13 cellular contexts compared by ENCODE assay signal in genomic region chr4:102554482-102554881, GRCh38. TPM values are rescaled to one million over a fixed set of nuclear protein-coding genes. Genes with fewer than 3 reads are reported as not detected.
DNase-seq lines count a peak whose midpoint lies in the region; ATAC-seq and TF ChIP-seq lines count a peak whose summit lies in the region.
"Had no signal": no experiment of that assay in that cellular context is flagged by ENCODE, and none has a peak within 500 bp of the region (broad histone marks: within the 10 kb centered on the region; RNA-seq: fewer than 3 reads in every experiment).

No MANE protein-coding gene starts in this region.

- no peaks in the 10 kb centered on the region for H3K9me3 ChIP-seq in heart left ventricle
- H3K9me3 ChIP-seq in thyroid gland: no peaks in the 10 kb centered on the region
- H3K9me3 ChIP-seq: ascending aorta had no signal

- intact Hi-C loops in heart left ventricle (cut with DNase I) (loop anchor here in 2 of 10 donors (5.0 to 10.0 kb wide), 2 partner anchors 50 to 52 kb away; partner anchors contain the start of gene NFKB1 (in 2 of the 2)), posterior cingulate gyrus (cut with DNase I) (no loop called here), thyroid gland (cut with DNase I) (no loop called here)

- no peak for TF ChIP-seq CTCF in heart left ventricle (IDR thresholded peaks at IDR 0.05)
- no peak for TF ChIP-seq CTCF in thyroid gland (IDR thresholded peaks at IDR 0.05)
- TF ChIP-seq CTCF in GM10266 (IDR thresholded peaks at IDR 0.05; ENCODE audit: control insufficient read depth, insufficient read depth, low read depth, missing control alignments): no peak

- H3K27ac ChIP-seq in heart left ventricle (peak overlapping the region in 3 of 12 donors; percentile 3 to 36 (median 25)), thyroid gland (no peak overlapping the region)
- H3K27ac ChIP-seq: ascending aorta had no signal

- H3K27me3 Mint-ChIP-seq in activated naive CD8-positive, alpha-beta T cell treated with anti-CD3 and anti-CD28 coated beads for 36 hours: no peaks in the 10 kb centered on the region
- H3K27me3 Mint-ChIP-seq: CD4-positive, CD25-positive, alpha-beta regulatory T cell had no signal

- peak overlapping the region; percentile 35 for H3K27ac Mint-ChIP-seq in activated naive CD8-positive, alpha-beta T cell treated with anti-CD3 and anti-CD28 coated beads for 36 hours
- H3K27ac Mint-ChIP-seq: T-helper 2 cell treated with Interferon-gamma antibody and Interleukin-4, amounts not matched to agents 5 μg/mL and 100 μg/mL, for 36 hours had no signal

- H3K4me3 ChIP-seq in heart left ventricle (no peak overlapping the region), thyroid gland (replicated peaks in 1 of 3) (no peak overlapping the region)
- H3K4me3 ChIP-seq: ascending aorta had no signal

- H3K36me3 Mint-ChIP-seq in activated naive CD8-positive, alpha-beta T cell treated with anti-CD3 and anti-CD28 coated beads for 36 hours: peaks cover 49% of the 10 kb centered on the region

- H3K4me3 Mint-ChIP-seq in activated naive CD8-positive, alpha-beta T cell treated with anti-CD3 and anti-CD28 coated beads for 36 hours: no peak overlapping the region
- H3K4me3 Mint-ChIP-seq: CD4-positive, CD25-positive, alpha-beta regulatory T cell; T-helper 2 cell treated with Interferon-gamma antibody and Interleukin-4, amounts not matched to agents 5 μg/mL and 100 μg/mL, for 36 hours had no signal

- TF ChIP-seq POLR2A in heart left ventricle (IDR thresholded peaks at IDR 0.05) (no peak), thyroid gland (IDR thresholded peaks at IDR 0.05) (no peak)

- H3K36me3 ChIP-seq in heart left ventricle (peaks cover 0 to 5% (median 0%) of the 10 kb centered on the region in 9 donors), thyroid gland (no peaks in the 10 kb centered on the region)
- H3K36me3 ChIP-seq: ascending aorta had no signal

- peaks cover 4% of the 10 kb centered on the region for H3K9me3 Mint-ChIP-seq in activated naive CD8-positive, alpha-beta T cell treated with anti-CD3 and anti-CD28 coated beads for 36 hours
- H3K9me3 Mint-ChIP-seq: CD4-positive, CD25-positive, alpha-beta regulatory T cell; T-helper 2 cell treated with Interferon-gamma antibody and Interleukin-4, amounts not matched to agents 5 μg/mL and 100 μg/mL, for 36 hours had no signal

- DNase-seq in EH (ENCODE audit: low read depth): peak; percentile 56
- no peak for DNase-seq in activated naive CD8-positive, alpha-beta T cell treated with anti-CD3 and anti-CD28 coated beads for 36 hours
- peak; percentile 49 to 74 (median 61) for DNase-seq in heart left ventricle
- DNase-seq in posterior cingulate gyrus: peak in 7 of 10 donors; percentile 12 to 84 (median 44)
- no peak for DNase-seq in NK-92 treated with Interleukin-12 subunit alpha and Interleukin-12 subunit beta, amount 100 ng/mL, for 24 hours (lab: John Stamatoyannopoulos, UW)
- no peak for DNase-seq in thyroid gland
- no peak for DNase-seq in GM10266 (ENCODE audit: extremely low spot score)
- DNase-seq: CD4-positive, CD25-positive, alpha-beta regulatory T cell; MV-4-11; stimulated activated CD4-positive, alpha-beta T cell treated with anti-CD3 and anti-CD28 coated beads, Interleukin-15, amount 100 ng/mL, for 24 hours had no signal

- H3K4me1 ChIP-seq in heart left ventricle: peaks cover 0 to 58% (median 28%) of the 10 kb centered on the region in 12 donors
- peaks cover 0 to 11% of the 10 kb centered on the region in 2 donors for H3K4me1 ChIP-seq in thyroid gland
- H3K4me1 ChIP-seq: ascending aorta had no signal

- ATAC-seq in heart left ventricle: peak; percentile 75 to 96 (median 88)
- no peak for ATAC-seq in GM19324 (IDR thresholded peaks at IDR 0.05; ENCODE audit: low FRiP score, unreplicated experiment)

- H3K27me3 ChIP-seq in heart left ventricle: no peaks in the 10 kb centered on the region
- no peaks in the 10 kb centered on the region for H3K27me3 ChIP-seq in thyroid gland
- H3K27me3 ChIP-seq: ascending aorta had no signal

- WGBS in heart left ventricle, 4 donors: 56 to 67% (median 63%) methylated on average over 4 to 5 of the region's 5 CpGs
- WGBS in thyroid gland, 2 donors: 74 to 79% methylated on average over 5 of the region's 5 CpGs

- peaks cover 61% of the 10 kb centered on the region for H3K4me1 Mint-ChIP-seq in activated naive CD8-positive, alpha-beta T cell treated with anti-CD3 and anti-CD28 coated beads for 36 hours

RNA-seq across cellular contexts. Expression of gene NFKB1, which starts 53.3 kb away (rescaled TPM):
- total RNA-seq in activated naive CD8-positive, alpha-beta T cell treated with anti-CD3 and anti-CD28 coated beads for 36 hours: 100 to 1,000 TPM; 250 to 259 TPM
- total RNA-seq in heart left ventricle (10 to 100 TPM; 15.9 to 34.1 (median 19.9) TPM), thyroid gland (10 to 100 TPM; 33.5 to 50.0 (median 41.8) TPM)
- 10 to 100 TPM in 1 of 2 donors, 1 to 10 TPM in 1; 4.8 to 11.4 TPM for polyA plus RNA-seq in heart left ventricle

Comparison
In these comparisons a context has a peak if more than half of its experiments do, and no peak if none do; other contexts are left out.
1. DNase-seq: peak in EH (single experiment), heart left ventricle (5 of 5) and posterior cingulate gyrus (7 of 10); none in activated naive CD8-positive, alpha-beta T cell treated with anti-CD3 and anti-CD28 coated beads for 36 hours (single experiment), NK-92 treated with Interleukin-12 subunit alpha and Interleukin-12 subunit beta, amount 100 ng/mL, for 24 hours (single experiment), thyroid gland (0 of 2) and GM10266 (single experiment).
2. RNA of gene NFKB1, which starts 53.3 kb away (total RNA-seq): 250 to 259 TPM in activated naive CD8-positive, alpha-beta T cell treated with anti-CD3 and anti-CD28 coated beads for 36 hours; 33.5 to 50.0 TPM in thyroid gland and 15.9 to 34.1 TPM in heart left ventricle; every median in the first group is over 4 times any median in the second.